ENCODE assay signal across 9 cellular contexts in the genomic region with DNA sequence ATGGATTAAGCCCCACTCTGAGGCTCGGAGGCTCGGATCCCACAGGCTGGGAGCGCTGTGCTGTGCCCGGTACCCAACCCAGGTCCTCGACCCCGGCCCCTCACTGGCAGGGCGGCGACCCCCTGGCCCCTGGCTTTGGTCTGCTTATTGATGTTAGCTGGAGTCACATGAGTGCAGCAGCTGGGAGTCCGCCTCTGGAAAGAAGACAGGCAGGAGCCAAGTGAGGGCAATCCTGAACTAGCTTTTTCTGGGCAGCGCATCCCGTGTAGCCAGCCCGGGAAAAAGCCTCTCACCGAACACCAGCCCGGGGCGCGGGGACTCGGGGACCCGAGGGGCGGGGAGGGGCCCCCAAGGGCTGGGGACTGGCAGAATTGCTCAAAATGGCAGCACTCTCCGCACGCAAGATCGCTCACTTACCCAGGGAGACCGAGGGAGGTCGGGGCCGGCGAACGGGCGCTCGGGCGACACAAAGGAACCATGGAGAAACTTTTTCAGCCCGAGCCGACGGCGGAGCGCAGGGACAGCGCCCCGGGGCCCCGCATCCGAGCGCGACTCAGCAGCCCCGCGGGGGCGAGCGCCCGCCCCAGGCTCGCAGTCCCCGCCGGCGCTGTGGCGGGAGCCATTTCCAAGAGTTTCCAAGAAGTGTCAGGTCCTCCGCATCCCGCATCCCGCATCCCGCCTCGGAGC. TPM values are rescaled to one million over a fixed set of nuclear protein-coding genes. Genes with fewer than 3 reads are reported as not detected.
DNase-seq lines count a peak whose midpoint lies in the region; ATAC-seq and TF ChIP-seq lines count a peak whose summit lies in the region.
"Had no signal": no experiment of that assay in that cellular context is flagged by ENCODE, and none has a peak within 500 bp of the region (broad histone marks: within the 10 kb centered on the region; RNA-seq: fewer than 3 reads in every experiment).

No MANE protein-coding gene starts in this region.

- H2BK15ac ChIP-seq in neuronal stem cell (ENCODE audit: low read length), result peak overlapping the region; percentile 86

- H3K4me1 Mint-ChIP-seq in endothelial cell (ENCODE audit: unreplicated experiment), result no peaks in the 10 kb centered on the region

- DNase-seq in DMS53 treated with DMSO at 0.1 percent for 48 hours (lab: John Stamatoyannopoulos, UW; ENCODE audit: unreplicated experiment) (peak; percentile 25), endothelial cell (ENCODE audit: low spot score) (peak; percentile 28), neuronal stem cell (ENCODE audit: low spot score) (peak; percentile 24), activated gamma-delta T cell (lab: John Stamatoyannopoulos, UW) (no peak), HCEC 1CT (no peak)

- peaks cover 18% of the 10 kb centered on the region for H3K27me3 Mint-ChIP-seq in endothelial cell (ENCODE audit: unreplicated experiment)

- no peak overlapping the region for H2BK12ac ChIP-seq in neuronal stem cell (ENCODE audit: low read length)

- H3K27ac Mint-ChIP-seq in endothelial cell (ENCODE audit: unreplicated experiment), result no peak overlapping the region

- peak overlapping the region; percentile 95 for H3K18ac ChIP-seq in neuronal stem cell (ENCODE audit: low read length)

- peak overlapping the region; percentile 86 for H3K9ac ChIP-seq in neuronal stem cell (ENCODE audit: low read depth, low read length, poor library complexity)

- H4K91ac ChIP-seq in neuronal stem cell (ENCODE audit: low read depth, low read length, poor library complexity), result no peak overlapping the region

- peak overlapping the region; percentile 95 for H2AFZ ChIP-seq in neuronal stem cell (ENCODE audit: low read length)

- H3K4ac ChIP-seq in neuronal stem cell (ENCODE audit: low read length), result no peak overlapping the region

- H3K36me3 ChIP-seq in neuronal stem cell (replicated peaks in 1 of 2; ENCODE audit: control insufficient read depth in 2 of 2, insufficient read depth in 2 of 2, low read length in 2 of 2), result peaks cover 3 to 48% of the 10 kb centered on the region in 2 donors

- peak overlapping the region; percentile 30 for H2BK120ac ChIP-seq in neuronal stem cell (ENCODE audit: low read depth, low read length)

- no peaks in the 10 kb centered on the region for H3K9me3 Mint-ChIP-seq in endothelial cell (ENCODE audit: unreplicated experiment)

- TF ChIP-seq CTCF in endothelial cell (IDR thresholded peaks at IDR 0.05; ENCODE audit: unreplicated experiment), result no peak

- H2BK5ac ChIP-seq in neuronal stem cell (ENCODE audit: low read length), result no peak overlapping the region

- H3K4me1 ChIP-seq in neuronal stem cell (ENCODE audit: control insufficient read depth in 2 of 2, insufficient read depth in 1 of 2, low read depth in 1 of 2, low read length in 2 of 2), result peaks cover 4 to 16% of the 10 kb centered on the region in 2 donors

- ATAC-seq in HG03159 (IDR thresholded peaks at IDR 0.05; ENCODE audit: unreplicated experiment), result peak; percentile 17
- no peak for ATAC-seq in GM19463 (IDR thresholded peaks at IDR 0.05; ENCODE audit: unreplicated experiment)
- no peak for ATAC-seq in HG03280 (IDR thresholded peaks at IDR 0.05; ENCODE audit: unreplicated experiment)
- ATAC-seq: HCT116 had no signal

- no peaks in the 10 kb centered on the region for H3K36me3 Mint-ChIP-seq in endothelial cell (ENCODE audit: low read depth, unreplicated experiment)

- H3K4me3 Mint-ChIP-seq in endothelial cell (ENCODE audit: unreplicated experiment), result peak overlapping the region; percentile 15

- peak overlapping the region; percentile 93 for H3K4me2 ChIP-seq in neuronal stem cell (ENCODE audit: insufficient read depth, low read length, poor library complexity, severe bottlenecking)

- no peak overlapping the region for H3K23ac ChIP-seq in neuronal stem cell (ENCODE audit: low read depth, low read length, poor library complexity)

- no peak overlapping the region for H3K14ac ChIP-seq in neuronal stem cell (ENCODE audit: low read length)

- no CpG with 5 or more reads among the region's 56 CpGs for WGBS in neuronal stem cell (ENCODE audit: extremely low coverage in 2 of 2, insufficient read length in 2 of 2, insufficient replicate concordance in 1 of 2), 2 donors

- peaks cover 0 to 7% of the 10 kb centered on the region in 2 donors for H3K9me3 ChIP-seq in neuronal stem cell (replicated peaks in 1 of 2; ENCODE audit: control insufficient read depth in 2 of 2, insufficient read depth in 1 of 2, low read depth in 1 of 2, low read length in 2 of 2)

- H4K8ac ChIP-seq in neuronal stem cell (ENCODE audit: low read depth, low read length), result no peak overlapping the region

- peak overlapping the region; percentile 82 to 89 for H3K4me3 ChIP-seq in neuronal stem cell (ENCODE audit: low read length in 2 of 2)

- H3K79me1 ChIP-seq in neuronal stem cell (ENCODE audit: low read depth, low read length), result peaks cover 7% of the 10 kb centered on the region

- H3K27me3 ChIP-seq in neuronal stem cell (ENCODE audit: control insufficient read depth in 3 of 3, insufficient read depth in 3 of 3, low read depth in 1 of 3, low read length in 3 of 3), result peaks cover 0 to 9% (median 0%) of the 10 kb centered on the region in 3 experiments

- peak overlapping the region; percentile 69 for H3K27ac ChIP-seq in neuronal stem cell (replicated peaks; ENCODE audit: low read length)

- H2AK5ac ChIP-seq in neuronal stem cell (ENCODE audit: low read depth, low read length), result no peak overlapping the region

RNA-seq across cellular contexts. Expression of a gene that starts 0.6 kb away (rescaled TPM):
- 0.85 TPM for total RNA-seq in endothelial cell (ENCODE audit: unreplicated experiment)
- polyA plus RNA-seq in neuronal stem cell (2013, experiment 1 of 2), result 6.5 TPM
- polyA plus RNA-seq in neuronal stem cell (2013, experiment 2 of 2), result 6.4 TPM

Comparison
In these comparisons a context has a peak if more than half of its experiments do, and no peak if none do; other contexts are left out.
1. DNase-seq: peak in DMS53 treated with DMSO at 0.1 percent for 48 hours (single experiment), endothelial cell (single experiment) and neuronal stem cell (single experiment); none in activated gamma-delta T cell (single experiment) and HCEC 1CT (single experiment).